21 cellular contexts compared by ENCODE assay signal in the genomic region with DNA sequence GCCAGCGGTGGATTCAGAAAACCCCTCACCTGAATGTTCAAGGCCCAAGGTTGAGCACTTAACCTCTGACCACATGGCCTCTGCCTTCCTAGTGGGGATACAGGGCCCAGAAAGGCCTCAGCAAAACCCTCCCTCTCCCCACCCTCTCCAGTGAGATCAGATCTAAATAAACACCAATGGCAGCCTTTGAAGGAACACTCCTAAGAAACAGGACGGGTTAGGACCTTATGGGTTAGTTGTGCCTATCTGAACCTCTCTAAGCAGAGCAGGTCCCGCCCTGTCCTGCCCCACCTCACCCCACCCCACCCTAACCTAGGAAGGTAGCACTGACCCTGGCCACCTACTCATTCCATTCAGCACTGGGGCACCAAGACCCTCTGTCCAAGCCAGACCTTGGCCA. TPM values are rescaled to one million over a fixed set of nuclear protein-coding genes. Genes with fewer than 3 reads are reported as not detected.
DNase-seq lines count a peak whose midpoint lies in the region; ATAC-seq and TF ChIP-seq lines count a peak whose summit lies in the region.
"Had no signal": no experiment of that assay in that cellular context is flagged by ENCODE, and none has a peak within 500 bp of the region (broad histone marks: within the 10 kb centered on the region; RNA-seq: fewer than 3 reads in every experiment).

No MANE protein-coding gene starts in this region.

- no peaks in the 10 kb centered on the region for H3K9me3 Mint-ChIP-seq in type B pancreatic cell
- H3K9me3 Mint-ChIP-seq: CD8-positive, alpha-beta T cell; GM23338; HFFc6 had no signal

- H3K4me1 ChIP-seq in OCI-LY3 (ENCODE audit: low read length) (peaks cover 78% of the 10 kb centered on the region), foreskin keratinocyte (peaks cover 24% of the 10 kb centered on the region), SJCRH30 (no peaks in the 10 kb centered on the region)
- H3K4me1 ChIP-seq: HAP-1, SJSA1 had no signal

- H3K4me3 Mint-ChIP-seq in type B pancreatic cell = no peak overlapping the region
- H3K4me3 Mint-ChIP-seq: CD8-positive, alpha-beta T cell; GM23338; HFFc6 had no signal

- H4K20me1 ChIP-seq in OCI-LY3 (ENCODE audit: insufficient read depth, low read length) = no peaks in the 10 kb centered on the region

- H3K4me3 ChIP-seq in OCI-LY3 (ENCODE audit: low read length) = no peak overlapping the region
- H3K4me3 ChIP-seq in SJCRH30 = no peak overlapping the region
- H3K4me3 ChIP-seq: GM23338, HAP-1, SJSA1 had no signal

- no peaks in the 10 kb centered on the region for H3K79me2 ChIP-seq in OCI-LY3 (ENCODE audit: low read length)

- DNase-seq in foreskin keratinocyte = no peak
- no peak for DNase-seq in type B pancreatic cell (ENCODE audit: extremely low spot score, unreplicated experiment)
- no peak for DNase-seq in NOMO-1 (lab: John Stamatoyannopoulos, UW; ENCODE audit: unreplicated experiment in 2 of 2)
- DNase-seq in SJCRH30 = no peak
- DNase-seq: Caco-2; CD8-positive, alpha-beta T cell; HFFc6; IMR-90; MM.1S; NCI-H2029; NCI-H226; NCI-H510A had no signal

- H3K4me2 ChIP-seq in OCI-LY3 (ENCODE audit: low read length) = peak overlapping the region; percentile 59
- H3K4me2 ChIP-seq: GM23338, KMS-11 had no signal

- no peaks in the 10 kb centered on the region for H3K27me3 ChIP-seq in OCI-LY3 (ENCODE audit: low read depth, low read length)
- H3K27me3 ChIP-seq in foreskin keratinocyte = no peaks in the 10 kb centered on the region
- H3K27me3 ChIP-seq in SJCRH30 = peaks cover 23% of the 10 kb centered on the region; the same call in 1 of the 2 replicates
- H3K27me3 ChIP-seq: SJSA1 had no signal

- H3K27ac Mint-ChIP-seq in type B pancreatic cell = peak overlapping the region; percentile 41
- H3K27ac Mint-ChIP-seq: CD8-positive, alpha-beta T cell; HFFc6 had no signal

- ATAC-seq in foreskin keratinocyte (no peak), HG02623 (IDR thresholded peaks at IDR 0.05; ENCODE audit: unreplicated experiment) (no peak)
- ATAC-seq: CD8-positive, alpha-beta T cell; Right ventricle myocardium inferior had no signal

- no peaks in the 10 kb centered on the region for H3K27me3 Mint-ChIP-seq in type B pancreatic cell

- peak overlapping the region; percentile 86 for H3K27ac ChIP-seq in OCI-LY3 (ENCODE audit: low read length)
- peak overlapping the region; percentile 70 for H3K27ac ChIP-seq in VCaP
- peak overlapping the region; percentile 20 for H3K27ac ChIP-seq in foreskin keratinocyte
- H3K27ac ChIP-seq in SJCRH30 = no peak overlapping the region
- H3K27ac ChIP-seq: KMS-11, SJSA1 had no signal

- H3K9me3 ChIP-seq in OCI-LY3 (ENCODE audit: insufficient read depth, low read length) (no peaks in the 10 kb centered on the region), SJCRH30 (replicated peaks) (no peaks in the 10 kb centered on the region)
- H3K9me3 ChIP-seq: Caco-2, HAP-1, SJSA1 had no signal

- no peak overlapping the region for H2AFZ ChIP-seq in OCI-LY3 (ENCODE audit: low read depth, low read length)
- H2AFZ ChIP-seq: GM23338 had no signal

- H3K4me1 Mint-ChIP-seq in type B pancreatic cell (ENCODE audit: unreplicated experiment) = peaks cover 38% of the 10 kb centered on the region

- no peaks in the 10 kb centered on the region for H3K36me3 Mint-ChIP-seq in type B pancreatic cell
- H3K36me3 Mint-ChIP-seq: CD8-positive, alpha-beta T cell had no signal

- H3K9ac ChIP-seq in OCI-LY3 (ENCODE audit: low read length) = peak overlapping the region; percentile 55; the same call in 1 of the 2 replicates
- H3K9ac ChIP-seq: KMS-11 had no signal

- H3K36me3 ChIP-seq in OCI-LY3 (replicated peaks; ENCODE audit: low read depth, low read length) = no peaks in the 10 kb centered on the region
- no peaks in the 10 kb centered on the region for H3K36me3 ChIP-seq in SJCRH30
- H3K36me3 ChIP-seq: HAP-1, SJSA1 had no signal

- TF ChIP-seq CTCF in OCI-LY3 (IDR thresholded peaks at IDR 0.05; ENCODE audit: low read depth, low read length) (no peak), VCaP (conservative IDR thresholded peaks at IDR 0.05) (no peak), foreskin keratinocyte (conservative IDR thresholded peaks at IDR 0.05) (no peak), type B pancreatic cell (conservative IDR thresholded peaks at IDR 0.05) (no peak)

RNA-seq across cellular contexts. Expression of a gene that starts 7.9 kb away (rescaled TPM):
- total RNA-seq in foreskin keratinocyte (2.2 and 2.5 TPM in 2 replicates), type B pancreatic cell (ENCODE audit: low replicate concordance) (70.6 and 194 TPM in 2 replicates)
- polyA plus RNA-seq in foreskin keratinocyte = 1.2 and 1.5 TPM in 2 replicates
- total RNA-seq in SJCRH30 (2014; rRNA removed; shearing (Covaris generic)) = not detected in 2 replicates
- total RNA-seq: A673; CD8-positive, alpha-beta T cell; HFFc6; IMR-90; Right ventricle myocardium inferior; SJSA1 had no signal
- polyA plus RNA-seq: IMR-90 had no signal

Comparison
In these comparisons a context has a peak if more than half of its experiments do, and no peak if none do; other contexts are left out.
1. RNA of a gene that starts 7.9 kb away (total RNA-seq): 70.6 to 194 TPM in type B pancreatic cell; 2.2 to 2.5 TPM in foreskin keratinocyte and not detected in SJCRH30; every median in the first group is over 10 times any median in the second.